ENCODE assay signal across 1 cellular context in the genomic region with DNA sequence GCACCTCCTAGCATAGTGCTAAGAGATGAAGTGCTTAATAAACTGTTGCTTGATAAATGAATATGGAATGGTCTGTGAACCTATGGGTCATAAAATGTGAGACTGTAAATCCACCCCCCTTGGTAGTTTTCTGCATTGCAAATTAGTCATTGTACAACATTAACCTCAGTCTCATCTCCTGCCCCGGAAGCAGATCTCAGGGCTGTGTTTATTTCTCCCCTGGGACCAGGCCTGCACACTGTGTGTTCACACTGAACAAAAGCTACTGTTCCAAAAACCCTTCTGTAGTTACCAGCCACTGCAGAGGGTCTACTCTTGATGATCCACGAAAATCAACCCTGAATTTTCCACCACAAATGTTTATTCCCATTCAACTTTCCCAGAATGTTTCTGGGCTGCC.
TF ChIP-seq lines count a peak whose summit lies in the region.

No MANE protein-coding gene starts in this region.

TF ChIP-seq in WTC11, 78 proteins besides CTCF, POLR2A, EP300 and RAD21 (continued from another document):
- no peak for TF ChIP-seq TEAD4 (CRISPR knock-in tag; IDR thresholded peaks at IDR 0.05)
